In the genomic region with DNA sequence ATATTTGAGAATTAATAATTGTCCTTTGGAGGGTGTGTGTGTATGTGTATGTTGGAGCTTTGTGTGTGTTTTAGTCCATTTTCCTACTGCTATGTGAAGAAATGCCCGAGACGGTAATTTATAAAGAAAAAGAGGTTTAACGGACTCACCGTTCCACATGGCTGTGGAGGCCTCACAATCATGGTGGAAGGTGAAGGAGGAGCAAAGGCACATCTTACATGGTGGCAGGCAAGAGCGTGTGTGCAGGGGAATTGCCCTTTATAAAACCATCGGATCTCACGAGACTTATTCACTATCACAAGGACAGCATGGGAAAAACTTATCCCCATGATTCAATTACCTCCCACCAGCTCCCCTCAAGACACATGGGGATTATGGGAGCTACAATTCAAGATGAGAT, we compare ENCODE assay signal across 39 cellular contexts. TPM values are rescaled to one million over a fixed set of nuclear protein-coding genes. Genes with fewer than 3 reads are reported as not detected.
"Had no signal": no experiment of that assay in that cellular context is flagged by ENCODE, and none has a peak within 500 bp of the region (broad histone marks: within the 10 kb centered on the region; RNA-seq: fewer than 3 reads in every experiment).

No MANE protein-coding gene starts in this region.

- H3K9me3 ChIP-seq: adrenal gland, body of pancreas, breast epithelium had no signal

- H3K4me3 Mint-ChIP-seq: activated CD4-positive, alpha-beta memory T cell treated with anti-CD3 and anti-CD28 coated beads, Interleukin-2, amount 10 ng/mL, durations not matched to agents 7 days and 5 days; activated CD4-positive, alpha-beta T cell treated with anti-CD3 and anti-CD28 coated beads for 36 hours; activated CD4-positive, alpha-beta T cell treated with anti-CD3 and anti-CD28 coated beads, Interleukin-2, amount 10 ng/mL, durations not matched to agents 7 days and 5 days; activated CD8-positive, alpha-beta memory T cell treated with anti-CD3 and anti-CD28 coated beads, Interleukin-2, amount 10 ng/mL, durations not matched to agents 7 days and 5 days; activated CD8-positive, alpha-beta T cell treated with anti-CD3 and anti-CD28 coated beads, Interleukin-2, amount 10 ng/mL, durations not matched to agents 7 days and 5 days; activated naive CD4-positive, alpha-beta T cell treated with anti-CD3 and anti-CD28 coated beads for 36 hours; activated naive CD8-positive, alpha-beta T cell treated with anti-CD3 and anti-CD28 coated beads for 36 hours; activated T-cell treated with anti-CD3 and anti-CD28 coated beads, Interleukin-2, amount 50 U/mL, for 24 hours; central memory CD8-positive, alpha-beta T cell; T-helper 1 cell treated with Interleukin-12 subunit alpha and Interleukin-12 subunit beta and Interleukin-4 antibody, amounts not matched to agents 30 μg/mL and 1 μg/mL, for 36 hours; T-helper 2 cell treated with Interferon-gamma antibody and Interleukin-4, amounts not matched to agents 5 μg/mL and 100 μg/mL, for 36 hours; WTC11 had no signal

- H3K27ac ChIP-seq: adrenal gland, body of pancreas, brain microvascular endothelial cell, WERI-Rb-1 had no signal

- ATAC-seq: activated CD4-positive, alpha-beta T cell treated with anti-CD3 and anti-CD28 coated beads for 36 hours; activated CD4-positive, CD25-positive, alpha-beta regulatory T cell treated with anti-CD3 and anti-CD28 coated beads, Interleukin-2, amount 50 U/mL, for 24 hours; activated CD8-positive, alpha-beta memory T cell treated with anti-CD3 and anti-CD28 coated beads, Interleukin-2, amount 10 ng/mL, durations not matched to agents 7 days and 5 days; activated CD8-positive, alpha-beta T cell treated with anti-CD3 and anti-CD28 coated beads, Interleukin-2, amount 10 ng/mL, durations not matched to agents 7 days and 5 days; activated naive CD4-positive, alpha-beta T cell treated with anti-CD3 and anti-CD28 coated beads, Interleukin-2, amount 50 U/mL, for 72 hours; body of pancreas; WTC11 had no signal

- H3K27me3 Mint-ChIP-seq: activated naive CD8-positive, alpha-beta T cell treated with anti-CD3 and anti-CD28 coated beads for 36 hours; activated T-cell treated with anti-CD3 and anti-CD28 coated beads, Interleukin-2, amount 50 U/mL, for 24 hours had no signal

- H3K4me1 Mint-ChIP-seq: activated CD4-positive, alpha-beta memory T cell treated with anti-CD3 and anti-CD28 coated beads, Interleukin-2, amount 10 ng/mL, durations not matched to agents 7 days and 5 days; activated CD4-positive, alpha-beta T cell treated with anti-CD3 and anti-CD28 coated beads for 36 hours; activated CD4-positive, alpha-beta T cell treated with anti-CD3 and anti-CD28 coated beads, Interleukin-2, amount 10 ng/mL, durations not matched to agents 7 days and 5 days; activated CD8-positive, alpha-beta memory T cell treated with anti-CD3 and anti-CD28 coated beads, Interleukin-2, amount 10 ng/mL, durations not matched to agents 7 days and 5 days; activated naive CD8-positive, alpha-beta T cell treated with anti-CD3 and anti-CD28 coated beads for 36 hours; central memory CD8-positive, alpha-beta T cell; WTC11 had no signal

- H3K36me3 Mint-ChIP-seq: activated naive CD4-positive, alpha-beta T cell treated with anti-CD3 and anti-CD28 coated beads, Interleukin-2, amount 50 U/mL, for 72 hours; activated naive CD8-positive, alpha-beta T cell treated with anti-CD3 and anti-CD28 coated beads for 36 hours had no signal

- H3K27me3 ChIP-seq: adrenal gland, body of pancreas, brain microvascular endothelial cell, breast epithelium had no signal

- H3K9me3 Mint-ChIP-seq: activated CD4-positive, alpha-beta memory T cell treated with anti-CD3 and anti-CD28 coated beads, Interleukin-2, amount 10 ng/mL, durations not matched to agents 7 days and 5 days; activated CD4-positive, alpha-beta T cell treated with anti-CD3 and anti-CD28 coated beads, Interleukin-2, amount 10 ng/mL, durations not matched to agents 7 days and 5 days had no signal

- H3K4me1 ChIP-seq: adrenal gland had no signal

- H3K27ac Mint-ChIP-seq: activated CD4-positive, alpha-beta memory T cell treated with anti-CD3 and anti-CD28 coated beads, Interleukin-2, amount 10 ng/mL, durations not matched to agents 7 days and 5 days; activated CD4-positive, alpha-beta T cell treated with anti-CD3 and anti-CD28 coated beads for 36 hours; activated CD4-positive, alpha-beta T cell treated with anti-CD3 and anti-CD28 coated beads, Interleukin-2, amount 10 ng/mL, durations not matched to agents 7 days and 5 days; activated CD8-positive, alpha-beta memory T cell treated with anti-CD3 and anti-CD28 coated beads, Interleukin-2, amount 10 ng/mL, durations not matched to agents 7 days and 5 days; activated CD8-positive, alpha-beta T cell treated with anti-CD3 and anti-CD28 coated beads, Interleukin-2, amount 10 ng/mL, durations not matched to agents 7 days and 5 days; activated naive CD4-positive, alpha-beta T cell treated with anti-CD3 and anti-CD28 coated beads for 36 hours; activated naive CD4-positive, alpha-beta T cell treated with anti-CD3 and anti-CD28 coated beads, Interleukin-2, amount 50 U/mL, for 72 hours; activated naive CD8-positive, alpha-beta T cell treated with anti-CD3 and anti-CD28 coated beads for 36 hours; activated T-cell treated with anti-CD3 and anti-CD28 coated beads, Interleukin-2, amount 50 U/mL, for 24 hours; activated T-helper 2 cell treated with anti-CD3 and anti-CD28 coated beads, Interferon-gamma antibody, Interleukin-2, Interleukin-4, amounts not matched to agents 10 μg/mL and 5 μg/mL and 100 μg/mL, durations not matched to agents 14 hours and 24 hours and 36 hours; T-helper 1 cell treated with Interleukin-12 subunit alpha and Interleukin-12 subunit beta and Interleukin-4 antibody, amounts not matched to agents 30 μg/mL and 1 μg/mL, for 36 hours; T-helper 2 cell treated with Interferon-gamma antibody and Interleukin-4, amounts not matched to agents 5 μg/mL and 100 μg/mL, for 36 hours; WTC11 had no signal

- DNase-seq: activated CD4-positive, alpha-beta memory T cell treated with anti-CD3 and anti-CD28 coated beads, Interleukin-2, amount 10 ng/mL, durations not matched to agents 7 days and 5 days; activated CD4-positive, alpha-beta T cell treated with anti-CD3 and anti-CD28 coated beads for 1 hour; activated CD4-positive, alpha-beta T cell treated with anti-CD3 and anti-CD28 coated beads for 36 hours; activated CD4-positive, alpha-beta T cell treated with anti-CD3 and anti-CD28 coated beads for 48 hours; activated CD4-positive, alpha-beta T cell treated with anti-CD3 and anti-CD28 coated beads, Interleukin-2, amount 10 ng/mL, durations not matched to agents 7 days and 5 days; activated CD4-positive, alpha-beta T cell treated with anti-CD3 and anti-CD28 coated beads, Interleukin-2, amount 50 U/mL, for 48 hours; activated CD4-positive, CD25-positive, alpha-beta regulatory T cell; activated CD8-positive, alpha-beta memory T cell treated with anti-CD3 and anti-CD28 coated beads for 24 hours; activated CD8-positive, alpha-beta memory T cell treated with anti-CD3 and anti-CD28 coated beads, Interleukin-2, amount 10 ng/mL, durations not matched to agents 7 days and 5 days; activated CD8-positive, alpha-beta memory T cell treated with anti-CD3 and anti-CD28 coated beads, Interleukin-2, amount 50 U/mL, for 48 hours; activated CD8-positive, alpha-beta T cell treated with anti-CD3 and anti-CD28 coated beads, Interleukin-2, amount 10 ng/mL, durations not matched to agents 7 days and 5 days; activated effector memory CD4-positive, alpha-beta T cell treated with Interleukin-2 at 50 U/mL for 16 hours; activated gamma-delta T cell; activated naive CD4-positive, alpha-beta T cell; activated naive CD4-positive, alpha-beta T cell treated with anti-CD3 and anti-CD28 coated beads for 36 hours; activated naive CD4-positive, alpha-beta T cell treated with anti-CD3 and anti-CD28 coated beads, Interleukin-2, amount 50 U/mL, for 16 hours; activated naive CD8-positive, alpha-beta T cell treated with anti-CD3 and anti-CD28 coated beads for 36 hours; activated T-cell treated with anti-CD3 and anti-CD28 coated beads, Interleukin-2, amount 50 U/mL, for 24 hours; activated T-cell treated with anti-CD3 and anti-CD28 coated beads, Interleukin-2, amount 50 U/mL, for 48 hours; adrenal gland; amniotic stem cell; aorta; body of pancreas; brain microvascular endothelial cell; cerebellar nuclear complex; T-helper 1 cell; T-helper 2 cell; T-helper 9 cell; WERI-Rb-1 had no signal

- H3K36me3 ChIP-seq: adrenal gland, brain microvascular endothelial cell, breast epithelium, WERI-Rb-1 had no signal

- H3K4me3 ChIP-seq: adrenal gland, body of pancreas, breast epithelium had no signal

RNA-seq across cellular contexts. Expression of a gene that starts 44.1 kb away (rescaled TPM):
- total RNA-seq: activated CD4-positive, alpha-beta T cell treated with anti-CD3 and anti-CD28 coated beads for 36 hours; activated CD4-positive, alpha-beta T cell treated with anti-CD3 and anti-CD28 coated beads, Interleukin-2, amount 10 ng/mL, durations not matched to agents 7 days and 5 days; activated CD8-positive, alpha-beta memory T cell treated with anti-CD3 and anti-CD28 coated beads, Interleukin-2, amount 10 ng/mL, durations not matched to agents 7 days and 5 days; activated CD8-positive, alpha-beta T cell treated with anti-CD3 and anti-CD28 coated beads, Interleukin-2, amount 10 ng/mL, durations not matched to agents 7 days and 5 days; activated naive CD4-positive, alpha-beta T cell treated with anti-CD3 and anti-CD28 coated beads for 36 hours; activated naive CD4-positive, alpha-beta T cell treated with anti-CD3 and anti-CD28 coated beads, Interleukin-2, amount 50 U/mL, for 72 hours; activated naive CD8-positive, alpha-beta T cell treated with anti-CD3 and anti-CD28 coated beads for 36 hours; activated T-helper 2 cell treated with anti-CD3 and anti-CD28 coated beads, Interferon-gamma antibody, Interleukin-2, Interleukin-4, amounts not matched to agents 10 μg/mL and 5 μg/mL and 100 μg/mL, durations not matched to agents 14 hours and 24 hours and 36 hours; astrocyte; body of pancreas; chondrocyte had no signal
- polyA plus RNA-seq: adrenal gland, aorta had no signal
